Comparison of ENCODE assay signal across 1 cellular context in the genomic region with DNA sequence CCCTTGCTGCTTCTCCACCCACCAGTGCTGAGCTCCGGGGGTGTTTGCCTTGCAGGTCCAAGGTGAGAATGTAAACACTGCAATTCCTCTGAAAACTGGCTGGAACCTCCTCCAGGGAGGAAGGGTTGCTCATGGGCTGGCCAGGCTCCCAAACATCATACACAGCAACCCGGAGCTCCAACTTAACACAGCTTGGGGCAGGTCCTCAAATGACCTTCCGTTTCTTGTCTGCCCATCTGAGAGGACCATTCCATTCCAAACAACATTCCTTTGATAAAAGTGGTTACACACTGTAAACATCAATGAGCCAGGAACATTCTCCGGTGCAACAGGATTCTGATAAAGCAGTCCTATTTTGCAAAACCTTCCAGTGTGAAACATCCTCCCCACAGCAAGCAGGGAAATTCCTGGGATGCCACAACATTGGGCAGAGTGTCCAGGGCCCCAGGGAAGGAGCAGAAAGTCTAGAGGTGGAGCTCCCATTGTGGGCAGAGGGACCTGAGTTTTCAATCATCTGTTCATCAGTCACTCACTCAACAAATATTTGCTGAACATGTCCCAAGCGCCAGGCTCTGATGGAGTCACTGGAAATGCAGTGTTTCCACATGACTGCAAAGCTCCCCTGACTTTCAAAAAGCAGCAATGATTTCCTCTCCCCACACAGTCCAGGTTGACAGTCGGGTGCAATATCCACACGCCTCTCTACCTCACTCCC.
TF ChIP-seq lines count a peak whose summit lies in the region.

No MANE protein-coding gene starts in this region.

TF ChIP-seq in HepG2, 621 proteins besides CTCF, POLR2A, EP300 and RAD21 (continued from another document and continues in another):
- TF ChIP-seq PBX3 (CRISPR knock-in tag; IDR thresholded peaks at IDR 0.05; ENCODE audit: borderline replicate concordance) (no peak), ZNF598 (CRISPR knock-in tag; IDR thresholded peaks at IDR 0.05; ENCODE audit: borderline replicate concordance) (no peak), CREM (IDR thresholded peaks at IDR 0.05) (peak; percentile 83), CREM (CRISPR knock-in tag; IDR thresholded peaks at IDR 0.05) (no peak), ZNF343 (CRISPR knock-in tag; IDR thresholded peaks at IDR 0.05) (no peak; the same call in 1 of the 2 replicates), ZNF703 (CRISPR knock-in tag; IDR thresholded peaks at IDR 0.05; ENCODE audit: borderline replicate concordance) (peak; percentile 51; the same call in 1 of the 2 replicates), KDM5B (CRISPR knock-in tag; IDR thresholded peaks at IDR 0.05; ENCODE audit: borderline replicate concordance) (no peak; the same call in 1 of the 2 replicates), HDAC6 (IDR thresholded peaks at IDR 0.05; ENCODE audit: low read depth, low read length) (no peak), ZBTB37 (CRISPR knock-in tag; IDR thresholded peaks at IDR 0.05) (peak; percentile 60), ZNF33B (CRISPR knock-in tag; IDR thresholded peaks at IDR 0.05) (no peak), ZNF484 (CRISPR knock-in tag; IDR thresholded peaks at IDR 0.05; ENCODE audit: borderline replicate concordance, low read depth) (no peak), TFAP4 (IDR thresholded peaks at IDR 0.05; ENCODE audit: borderline replicate concordance, low read depth) (peak; percentile 91), ZBTB38 (CRISPR knock-in tag; IDR thresholded peaks at IDR 0.05) (no peak), ZNF136 (CRISPR knock-in tag; IDR thresholded peaks at IDR 0.05; ENCODE audit: low read depth) (no peak), NFKBIZ (CRISPR knock-in tag; IDR thresholded peaks at IDR 0.05) (peak; percentile 18; the same call in 1 of the 2 replicates), ZNF576 (CRISPR knock-in tag; IDR thresholded peaks at IDR 0.05) (no peak), SOX6 (IDR thresholded peaks at IDR 0.05) (no peak), SOX6 (CRISPR knock-in tag; IDR thresholded peaks at IDR 0.05) (peak; percentile 95), HNF4G (IDR thresholded peaks at IDR 0.05; ENCODE audit: borderline replicate concordance, low read depth, low read length) (peak; percentile 34; the same call in 1 of the 2 replicates), HNF4G (CRISPR knock-in tag; IDR thresholded peaks at IDR 0.05; ENCODE audit: borderline replicate concordance, low read depth) (peak; percentile 29; the same call in 1 of the 2 replicates), RNF219 (CRISPR knock-in tag; IDR thresholded peaks at IDR 0.05) (0 out of 2 replicates have a peak, but pooled peaks have one; percentile 32), ZNF160 (CRISPR knock-in tag; IDR thresholded peaks at IDR 0.05) (no peak), GRHL1 (CRISPR knock-in tag; conservative IDR thresholded peaks at IDR 0.05) (no peak), ZBTB3 (CRISPR knock-in tag; IDR thresholded peaks at IDR 0.05; ENCODE audit: borderline replicate concordance, low read depth) (peak; percentile 96), STAT5B (CRISPR knock-in tag; IDR thresholded peaks at IDR 0.05) (no peak), MAFK (conservative IDR thresholded peaks at IDR 0.05 in 1 of 2, IDR thresholded peaks at IDR 0.05 in 1 of 2; ENCODE audit: low read length in 2 of 2) (0 out of 4 replicates have a peak, but pooled peaks of 1 of the 2 experiments have one; percentile 1), CCAR2 (optimal IDR thresholded peaks at IDR 0.05; ENCODE audit: low read depth, low read length) (no peak), ZNF225 (CRISPR knock-in tag; IDR thresholded peaks at IDR 0.05) (no peak), FOSL1 (CRISPR knock-in tag; IDR thresholded peaks at IDR 0.05; ENCODE audit: borderline replicate concordance) (peak; percentile 28; the same call in 1 of the 2 replicates), NR3C1 (CRISPR knock-in tag; IDR thresholded peaks at IDR 0.05) (no peak), ZNF773 (CRISPR knock-in tag; IDR thresholded peaks at IDR 0.05; ENCODE audit: borderline replicate concordance) (no peak), ZNF329 (CRISPR knock-in tag; IDR thresholded peaks at IDR 0.05; ENCODE audit: low read depth) (no peak), ZNF282 (IDR thresholded peaks at IDR 0.05; ENCODE audit: partially characterized antibody) (no peak), SRSF9 (IDR thresholded peaks at IDR 0.05; ENCODE audit: borderline replicate concordance, insufficient read depth, low read depth, low read length, poor library complexity, severe bottlenecking) (no peak), SMARCC2 (IDR thresholded peaks at IDR 0.05) (no peak), ZBTB25 (CRISPR knock-in tag; IDR thresholded peaks at IDR 0.05) (peak; percentile 65; the same call in 1 of the 2 replicates), ATF6 (CRISPR knock-in tag; conservative IDR thresholded peaks at IDR 0.05) (no peak), TOE1 (CRISPR knock-in tag; IDR thresholded peaks at IDR 0.05) (0 out of 2 replicates have a peak, but pooled peaks have one; percentile 56), NCOA2 (CRISPR knock-in tag; IDR thresholded peaks at IDR 0.05) (peak; percentile 98)
- TF ChIP-seq, protein P1, sequence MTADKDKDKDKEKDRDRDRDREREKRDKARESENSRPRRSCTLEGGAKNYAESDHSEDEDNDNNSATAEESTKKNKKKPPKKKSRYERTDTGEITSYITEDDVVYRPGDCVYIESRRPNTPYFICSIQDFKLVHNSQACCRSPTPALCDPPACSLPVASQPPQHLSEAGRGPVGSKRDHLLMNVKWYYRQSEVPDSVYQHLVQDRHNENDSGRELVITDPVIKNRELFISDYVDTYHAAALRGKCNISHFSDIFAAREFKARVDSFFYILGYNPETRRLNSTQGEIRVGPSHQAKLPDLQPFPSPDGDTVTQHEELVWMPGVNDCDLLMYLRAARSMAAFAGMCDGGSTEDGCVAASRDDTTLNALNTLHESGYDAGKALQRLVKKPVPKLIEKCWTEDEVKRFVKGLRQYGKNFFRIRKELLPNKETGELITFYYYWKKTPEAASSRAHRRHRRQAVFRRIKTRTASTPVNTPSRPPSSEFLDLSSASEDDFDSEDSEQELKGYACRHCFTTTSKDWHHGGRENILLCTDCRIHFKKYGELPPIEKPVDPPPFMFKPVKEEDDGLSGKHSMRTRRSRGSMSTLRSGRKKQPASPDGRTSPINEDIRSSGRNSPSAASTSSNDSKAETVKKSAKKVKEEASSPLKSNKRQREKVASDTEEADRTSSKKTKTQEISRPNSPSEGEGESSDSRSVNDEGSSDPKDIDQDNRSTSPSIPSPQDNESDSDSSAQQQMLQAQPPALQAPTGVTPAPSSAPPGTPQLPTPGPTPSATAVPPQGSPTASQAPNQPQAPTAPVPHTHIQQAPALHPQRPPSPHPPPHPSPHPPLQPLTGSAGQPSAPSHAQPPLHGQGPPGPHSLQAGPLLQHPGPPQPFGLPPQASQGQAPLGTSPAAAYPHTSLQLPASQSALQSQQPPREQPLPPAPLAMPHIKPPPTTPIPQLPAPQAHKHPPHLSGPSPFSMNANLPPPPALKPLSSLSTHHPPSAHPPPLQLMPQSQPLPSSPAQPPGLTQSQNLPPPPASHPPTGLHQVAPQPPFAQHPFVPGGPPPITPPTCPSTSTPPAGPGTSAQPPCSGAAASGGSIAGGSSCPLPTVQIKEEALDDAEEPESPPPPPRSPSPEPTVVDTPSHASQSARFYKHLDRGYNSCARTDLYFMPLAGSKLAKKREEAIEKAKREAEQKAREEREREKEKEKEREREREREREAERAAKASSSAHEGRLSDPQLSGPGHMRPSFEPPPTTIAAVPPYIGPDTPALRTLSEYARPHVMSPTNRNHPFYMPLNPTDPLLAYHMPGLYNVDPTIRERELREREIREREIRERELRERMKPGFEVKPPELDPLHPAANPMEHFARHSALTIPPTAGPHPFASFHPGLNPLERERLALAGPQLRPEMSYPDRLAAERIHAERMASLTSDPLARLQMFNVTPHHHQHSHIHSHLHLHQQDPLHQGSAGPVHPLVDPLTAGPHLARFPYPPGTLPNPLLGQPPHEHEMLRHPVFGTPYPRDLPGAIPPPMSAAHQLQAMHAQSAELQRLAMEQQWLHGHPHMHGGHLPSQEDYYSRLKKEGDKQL (CRISPR knock-in tag; IDR thresholded peaks at IDR 0.05; ENCODE audit: low read depth) = peak; percentile 77
- TF ChIP-seq, protein P2, sequence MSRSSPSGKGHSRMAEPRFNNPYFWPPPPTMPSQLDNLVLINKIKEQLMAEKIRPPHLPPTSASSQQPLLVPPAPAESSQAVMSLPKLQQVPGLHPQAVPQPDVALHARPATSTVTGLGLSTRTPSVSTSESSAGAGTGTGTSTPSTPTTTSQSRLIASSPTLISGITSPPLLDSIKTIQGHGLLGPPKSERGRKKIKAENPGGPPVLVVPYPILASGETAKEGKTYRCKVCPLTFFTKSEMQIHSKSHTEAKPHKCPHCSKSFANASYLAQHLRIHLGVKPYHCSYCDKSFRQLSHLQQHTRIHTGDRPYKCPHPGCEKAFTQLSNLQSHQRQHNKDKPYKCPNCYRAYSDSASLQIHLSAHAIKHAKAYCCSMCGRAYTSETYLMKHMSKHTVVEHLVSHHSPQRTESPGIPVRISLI (CRISPR knock-in tag; IDR thresholded peaks at IDR 0.05; ENCODE audit: borderline replicate concordance) = no peak; the same call in 1 of the 2 replicates
